12 cellular contexts compared by ENCODE assay signal in genomic region chr12:712172-712863, GRCh38. TPM values are rescaled to one million over a fixed set of nuclear protein-coding genes. Genes with fewer than 3 reads are reported as not detected.
A peak's percentile ranks its signal among the peaks of the same experiment; 100 is the strongest.
DNase-seq lines count a peak whose midpoint lies in the region; ATAC-seq, FAIRE-seq and TF ChIP-seq lines count a peak whose summit lies in the region.
"Had no signal": no experiment of that assay in that cellular context is flagged by ENCODE, and none has a peak within 500 bp of the region (broad histone marks: within the 10 kb centered on the region; RNA-seq: fewer than 3 reads in every experiment).

No MANE protein-coding gene starts in this region.

- peaks cover 9% of the 10 kb centered on the region; the same call in 2 of the 3 replicates for H3K4me1 ChIP-seq in A549
- H3K4me1 ChIP-seq in HUES64 (ENCODE audit: insufficient read depth, low read length): peaks cover 16% of the 10 kb centered on the region

- ATAC-seq in A549 (peak in 1 of 2 experiments; percentile 55; a peak in 3 of 6 replicates), HG03457 (IDR thresholded peaks at IDR 0.05; ENCODE audit: unreplicated experiment) (no peak)
- no peak for ATAC-seq in activated naive CD8-positive, alpha-beta T cell treated with anti-CD3 and anti-CD28 coated beads, Interleukin-2, amount 10 ng/mL, durations not matched to agents 7 days and 5 days (ENCODE audit: low read depth)

- DNase-seq in A549 (ENCODE audit: low read depth in 1 of 2, low spot score in 1 of 2) (no peak), inferior parietal cortex (ENCODE audit: extremely low spot score) (peak; percentile 57), RWPE1 (ENCODE audit: low spot score) (no peak)
- DNase-seq in activated naive CD8-positive, alpha-beta T cell treated with anti-CD3 and anti-CD28 coated beads, Interleukin-2, amount 10 ng/mL, durations not matched to agents 7 days and 5 days: no peak
- DNase-seq in activated CD4-positive, CD25-positive, alpha-beta regulatory T cell (lab: John Stamatoyannopoulos, UW): no peak
- no peak for DNase-seq in stimulated activated CD8-positive, alpha-beta memory T cell treated with anti-CD3 and anti-CD28 coated beads, Interleukin-4, amount 100 ng/mL, for 48 hours
- DNase-seq: activated CD4-positive, alpha-beta T cell treated with anti-CD3 and anti-CD28 coated beads, Interleukin-2, amount 50 U/mL, for 48 hours; CD4-positive, CD25-positive, alpha-beta regulatory T cell; midbrain had no signal

- H3K36me3 Mint-ChIP-seq in activated naive CD8-positive, alpha-beta T cell treated with anti-CD3 and anti-CD28 coated beads, Interleukin-2, amount 10 ng/mL, durations not matched to agents 7 days and 5 days: peaks cover 3% of the 10 kb centered on the region
- H3K36me3 Mint-ChIP-seq: CD4-positive, CD25-positive, alpha-beta regulatory T cell had no signal

- H3K27ac ChIP-seq in A549 (peak overlapping the region; percentile 8 to 64; a peak in 4 of 6 replicates), HUES64 (ENCODE audit: low read depth, low read length) (peak overlapping the region; percentile 21), RWPE1 (no peak overlapping the region)

- no peak for TF ChIP-seq RAD21 in A549 (conservative IDR thresholded peaks at IDR 0.05 in 1 of 2, IDR thresholded peaks at IDR 0.05 in 1 of 2)

- FAIRE-seq in A549 (lab: Jason Lieb, UNC): no peak
- FAIRE-seq: HTR-8/SVneo had no signal

- TF ChIP-seq CTCF in A549 (IDR thresholded peaks at IDR 0.05) (no peak), RWPE1 (conservative IDR thresholded peaks at IDR 0.05; ENCODE audit: low read depth) (no peak)

- no peaks in the 10 kb centered on the region for H3K9me3 ChIP-seq in A549
- no peaks in the 10 kb centered on the region for H3K9me3 ChIP-seq in HUES64 (ENCODE audit: insufficient read depth, low read depth, low read length)

- H3K27ac Mint-ChIP-seq in activated naive CD8-positive, alpha-beta T cell treated with anti-CD3 and anti-CD28 coated beads, Interleukin-2, amount 10 ng/mL, durations not matched to agents 7 days and 5 days: peak overlapping the region; percentile 6

- peaks cover 4% of the 10 kb centered on the region for H3K9me3 Mint-ChIP-seq in activated naive CD8-positive, alpha-beta T cell treated with anti-CD3 and anti-CD28 coated beads, Interleukin-2, amount 10 ng/mL, durations not matched to agents 7 days and 5 days
- H3K9me3 Mint-ChIP-seq: CD4-positive, CD25-positive, alpha-beta regulatory T cell had no signal

- WGBS in A549 (ENCODE audit: missing lambda C conversion rate): 47% methylated on average over 8 of the region's 8 CpGs
- WGBS in HUES64: 86% methylated on average over 8 of the region's 8 CpGs

- peak overlapping the region; percentile 39 for H3K4me2 ChIP-seq in A549

- H3K4me1 Mint-ChIP-seq in activated naive CD8-positive, alpha-beta T cell treated with anti-CD3 and anti-CD28 coated beads, Interleukin-2, amount 10 ng/mL, durations not matched to agents 7 days and 5 days: peaks cover 17% of the 10 kb centered on the region

- H3K4me3 ChIP-seq in A549 (no peak overlapping the region), HUES64 (ENCODE audit: low read length) (no peak overlapping the region)

- no peaks in the 10 kb centered on the region for H3K27me3 Mint-ChIP-seq in activated naive CD8-positive, alpha-beta T cell treated with anti-CD3 and anti-CD28 coated beads, Interleukin-2, amount 10 ng/mL, durations not matched to agents 7 days and 5 days
- H3K27me3 Mint-ChIP-seq: CD4-positive, CD25-positive, alpha-beta regulatory T cell had no signal

- 0 out of 2 replicates have a peak overlapping the region, but pooled peaks have one; percentile 29 for H3K9ac ChIP-seq in HUES64 (ENCODE audit: low read depth, low read length)

- no peak for TF ChIP-seq EP300 in A549 (IDR thresholded peaks at IDR 0.05)

- H3K4me3 Mint-ChIP-seq in activated naive CD8-positive, alpha-beta T cell treated with anti-CD3 and anti-CD28 coated beads, Interleukin-2, amount 10 ng/mL, durations not matched to agents 7 days and 5 days: no peak overlapping the region
- H3K4me3 Mint-ChIP-seq: CD4-positive, CD25-positive, alpha-beta regulatory T cell had no signal

- no peak for TF ChIP-seq POLR2A in A549 (IDR thresholded peaks at IDR 0.05; ENCODE audit: low read length)

- CTCF ChIA-PET in A549 (lab: Yijun Ruan, JAX) (interaction anchor here (1.8 kb wide), 1 partner anchor 38 kb away, joined by 4 read pairs; no protein-coding TSS in a partner anchor), RWPE1 (lab: Yijun Ruan, JAX) (no interaction called here)

- POLR2A ChIA-PET in A549 (lab: Yijun Ruan, JAX): no interaction called here
- POLR2A ChIA-PET in activated naive CD8-positive, alpha-beta T cell treated with anti-CD3 and anti-CD28 coated beads, Interleukin-2, amount 10 ng/mL, durations not matched to agents 7 days and 5 days (lab: Charles Lee): interaction anchor here (0.7 to 2.3 kb wide), 7 partner anchors 11 to 169 kb away, joined by 4 to 10 read pairs (median 4); partner anchors contain the start of gene WNK1
- POLR2A ChIA-PET in RWPE1 (lab: Yijun Ruan, JAX; ENCODE audit: low non-redundant PET): no interaction called here

- no peaks in the 10 kb centered on the region for H3K27me3 ChIP-seq in HUES64 (ENCODE audit: insufficient read depth, low read length)

- H3K36me3 ChIP-seq in HUES64 (ENCODE audit: insufficient read depth, low read length): no peaks in the 10 kb centered on the region

TF ChIP-seq in A549, 52 proteins besides CTCF, POLR2A, EP300 and RAD21:
- TF ChIP-seq MAFK (IDR thresholded peaks at IDR 0.05; ENCODE audit: partially characterized antibody) (peak; percentile 45), BHLHE40 (IDR thresholded peaks at IDR 0.05; ENCODE audit: low read depth, low read length) (no peak)

RNA-seq across cellular contexts. Expression of gene WNK1, which starts 40.1 kb away (rescaled TPM):
- polyA plus RNA-seq in A549 (2011; rRNA removed) (98.0 and 175 TPM in 2 replicates), A549 (2017; fragmentation: RNase III; extraction: RNeasy Plus Mini Kit Qiagen cat#74134 plus additional on column Dnase treatment) (83.8 to 88.4 TPM (median 87.4 TPM) in 3 replicates)
- 61.5 and 98.3 TPM in 2 replicates for polyA plus RNA-seq in A549 (2012; cell fraction: cytosol; rRNA removed)
- polyA plus RNA-seq in A549 (2012; cell fraction: nucleus; rRNA removed): 114 and 124 TPM in 2 replicates
- polyA minus RNA-seq in A549 (2011; rRNA and poly(A)+ RNA removed): 625 and 790 TPM in 2 replicates
- polyA plus RNA-seq in HUES64 (2013, experiment 1 of 2): 77.0 TPM
- 81.1 TPM for polyA plus RNA-seq in HUES64 (2013, experiment 2 of 2)
- 100 to 1,000 TPM; 201 to 204 TPM for total RNA-seq in activated naive CD8-positive, alpha-beta T cell treated with anti-CD3 and anti-CD28 coated beads, Interleukin-2, amount 10 ng/mL, durations not matched to agents 7 days and 5 days

RNA-seq across cellular contexts. Expression of gene NINJ2, which starts 49.1 kb away (rescaled TPM):
- 1.2 and 1.7 TPM in 2 replicates for polyA plus RNA-seq in A549 (2011; rRNA removed)
- polyA plus RNA-seq in A549 (2012; cell fraction: cytosol; rRNA removed): 1.2 and 1.5 TPM in 2 replicates
- 0.82 and 0.83 TPM in 2 replicates for polyA plus RNA-seq in A549 (2012; cell fraction: nucleus; rRNA removed)
- 0.67 to 0.76 TPM (median 0.70 TPM) in 3 replicates for polyA plus RNA-seq in A549 (2017; fragmentation: RNase III; extraction: RNeasy Plus Mini Kit Qiagen cat#74134 plus additional on column Dnase treatment)
- 1.6 and 2.7 TPM in 2 replicates for polyA minus RNA-seq in A549 (2011; rRNA and poly(A)+ RNA removed)
- not detected for polyA plus RNA-seq in HUES64 (2013, experiment 1 of 2)
- not detected for polyA plus RNA-seq in HUES64 (2013, experiment 2 of 2)
- total RNA-seq in activated naive CD8-positive, alpha-beta T cell treated with anti-CD3 and anti-CD28 coated beads, Interleukin-2, amount 10 ng/mL, durations not matched to agents 7 days and 5 days: 1 to 10 TPM; 5.4 to 7.8 TPM
